ENCODE assay signal across 1 cellular context in the genomic region with DNA sequence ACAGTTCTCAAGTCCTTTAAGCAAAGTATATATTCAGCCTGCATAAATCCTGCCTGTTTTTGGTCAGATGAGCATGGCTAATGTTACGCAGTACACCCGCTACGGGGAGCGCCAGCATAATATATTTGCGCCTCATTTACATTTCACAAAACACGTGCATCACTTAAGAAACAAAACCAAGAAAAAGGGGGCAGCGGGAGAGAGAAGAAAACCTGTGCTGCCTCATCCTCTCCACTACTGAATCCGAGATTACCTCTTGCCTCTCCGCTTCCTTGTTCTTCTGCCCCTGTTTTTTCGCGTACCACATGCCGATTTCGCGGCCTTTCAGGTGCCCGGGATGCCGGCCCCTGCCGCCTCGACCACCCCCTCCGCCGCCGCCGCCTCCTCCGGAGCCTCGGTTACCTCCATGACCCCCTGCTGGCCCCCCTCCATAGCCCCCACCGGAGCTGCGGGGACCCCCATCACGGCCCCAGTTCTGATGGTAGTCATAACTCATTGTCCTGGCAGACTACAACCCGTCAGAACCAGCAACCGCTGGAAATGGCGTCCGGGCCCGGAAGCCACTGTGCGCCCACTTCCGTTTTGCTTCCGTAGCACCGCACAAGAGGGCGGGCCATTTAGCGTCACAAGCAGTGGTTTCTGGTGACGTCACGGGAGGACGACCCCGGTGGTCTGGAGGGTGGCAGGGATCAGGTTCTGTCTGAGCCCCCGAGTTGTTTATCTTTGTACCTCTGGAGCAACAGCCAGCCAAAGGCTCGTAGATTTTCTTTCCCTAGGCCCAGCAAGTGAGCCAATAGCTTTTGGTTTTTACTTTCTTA.
TF ChIP-seq lines count a peak whose summit lies in the region.

A gene with protein sequence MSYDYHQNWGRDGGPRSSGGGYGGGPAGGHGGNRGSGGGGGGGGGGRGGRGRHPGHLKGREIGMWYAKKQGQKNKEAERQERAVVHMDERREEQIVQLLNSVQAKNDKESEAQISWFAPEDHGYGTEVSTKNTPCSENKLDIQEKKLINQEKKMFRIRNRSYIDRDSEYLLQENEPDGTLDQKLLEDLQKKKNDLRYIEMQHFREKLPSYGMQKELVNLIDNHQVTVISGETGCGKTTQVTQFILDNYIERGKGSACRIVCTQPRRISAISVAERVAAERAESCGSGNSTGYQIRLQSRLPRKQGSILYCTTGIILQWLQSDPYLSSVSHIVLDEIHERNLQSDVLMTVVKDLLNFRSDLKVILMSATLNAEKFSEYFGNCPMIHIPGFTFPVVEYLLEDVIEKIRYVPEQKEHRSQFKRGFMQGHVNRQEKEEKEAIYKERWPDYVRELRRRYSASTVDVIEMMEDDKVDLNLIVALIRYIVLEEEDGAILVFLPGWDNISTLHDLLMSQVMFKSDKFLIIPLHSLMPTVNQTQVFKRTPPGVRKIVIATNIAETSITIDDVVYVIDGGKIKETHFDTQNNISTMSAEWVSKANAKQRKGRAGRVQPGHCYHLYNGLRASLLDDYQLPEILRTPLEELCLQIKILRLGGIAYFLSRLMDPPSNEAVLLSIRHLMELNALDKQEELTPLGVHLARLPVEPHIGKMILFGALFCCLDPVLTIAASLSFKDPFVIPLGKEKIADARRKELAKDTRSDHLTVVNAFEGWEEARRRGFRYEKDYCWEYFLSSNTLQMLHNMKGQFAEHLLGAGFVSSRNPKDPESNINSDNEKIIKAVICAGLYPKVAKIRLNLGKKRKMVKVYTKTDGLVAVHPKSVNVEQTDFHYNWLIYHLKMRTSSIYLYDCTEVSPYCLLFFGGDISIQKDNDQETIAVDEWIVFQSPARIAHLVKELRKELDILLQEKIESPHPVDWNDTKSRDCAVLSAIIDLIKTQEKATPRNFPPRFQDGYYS (minus strand): TSS at position 567 of the 818 bp plus-strand sequence. CDS start 71 bp downstream, at position 496.

TF ChIP-seq in HepG2, 621 proteins besides CTCF, POLR2A, EP300 and RAD21 (continued from another document):
- TF ChIP-seq, protein P1, sequence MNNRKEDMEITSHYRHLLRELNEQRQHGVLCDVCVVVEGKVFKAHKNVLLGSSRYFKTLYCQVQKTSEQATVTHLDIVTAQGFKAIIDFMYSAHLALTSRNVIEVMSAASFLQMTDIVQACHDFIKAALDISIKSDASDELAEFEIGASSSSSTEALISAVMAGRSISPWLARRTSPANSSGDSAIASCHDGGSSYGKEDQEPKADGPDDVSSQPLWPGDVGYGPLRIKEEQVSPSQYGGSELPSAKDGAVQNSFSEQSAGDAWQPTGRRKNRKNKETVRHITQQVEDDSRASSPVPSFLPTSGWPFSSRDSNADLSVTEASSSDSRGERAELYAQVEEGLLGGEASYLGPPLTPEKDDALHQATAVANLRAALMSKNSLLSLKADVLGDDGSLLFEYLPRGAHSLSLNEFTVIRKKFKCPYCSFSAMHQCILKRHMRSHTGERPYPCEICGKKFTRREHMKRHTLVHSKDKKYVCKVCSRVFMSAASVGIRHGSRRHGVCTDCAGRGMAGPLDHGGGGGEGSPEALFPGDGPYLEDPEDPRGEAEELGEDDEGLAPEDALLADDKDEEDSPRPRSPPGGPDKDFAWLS (CRISPR knock-in tag; IDR thresholded peaks at IDR 0.05; ENCODE audit: borderline replicate concordance), result no peak
- TF ChIP-seq SNRNP70 (IDR thresholded peaks at IDR 0.05; ENCODE audit: low read depth, low read length) (no peak), NFATC3 (CRISPR knock-in tag; IDR thresholded peaks at IDR 0.05) (no peak), DR1 (CRISPR knock-in tag; IDR thresholded peaks at IDR 0.05) (no peak), ZNF713 (CRISPR knock-in tag; IDR thresholded peaks at IDR 0.05) (no peak), ZBTB20 (CRISPR knock-in tag; IDR thresholded peaks at IDR 0.05; ENCODE audit: borderline replicate concordance, low read depth) (no peak), ZNF496 (CRISPR knock-in tag; IDR thresholded peaks at IDR 0.05; ENCODE audit: insufficient replicate concordance) (no peak), SMAD1 (CRISPR knock-in tag; IDR thresholded peaks at IDR 0.05; ENCODE audit: borderline replicate concordance, low read depth) (no peak), DMAP1 (CRISPR knock-in tag; IDR thresholded peaks at IDR 0.05) (peak; percentile 78), SAP130 (CRISPR knock-in tag; IDR thresholded peaks at IDR 0.05; ENCODE audit: low read depth) (peak; percentile 79)
- TF ChIP-seq, protein P2, sequence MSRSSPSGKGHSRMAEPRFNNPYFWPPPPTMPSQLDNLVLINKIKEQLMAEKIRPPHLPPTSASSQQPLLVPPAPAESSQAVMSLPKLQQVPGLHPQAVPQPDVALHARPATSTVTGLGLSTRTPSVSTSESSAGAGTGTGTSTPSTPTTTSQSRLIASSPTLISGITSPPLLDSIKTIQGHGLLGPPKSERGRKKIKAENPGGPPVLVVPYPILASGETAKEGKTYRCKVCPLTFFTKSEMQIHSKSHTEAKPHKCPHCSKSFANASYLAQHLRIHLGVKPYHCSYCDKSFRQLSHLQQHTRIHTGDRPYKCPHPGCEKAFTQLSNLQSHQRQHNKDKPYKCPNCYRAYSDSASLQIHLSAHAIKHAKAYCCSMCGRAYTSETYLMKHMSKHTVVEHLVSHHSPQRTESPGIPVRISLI (CRISPR knock-in tag; IDR thresholded peaks at IDR 0.05; ENCODE audit: borderline replicate concordance), result 0 out of 2 replicates have a peak, but pooled peaks have one; percentile 23
- TF ChIP-seq, protein P3, sequence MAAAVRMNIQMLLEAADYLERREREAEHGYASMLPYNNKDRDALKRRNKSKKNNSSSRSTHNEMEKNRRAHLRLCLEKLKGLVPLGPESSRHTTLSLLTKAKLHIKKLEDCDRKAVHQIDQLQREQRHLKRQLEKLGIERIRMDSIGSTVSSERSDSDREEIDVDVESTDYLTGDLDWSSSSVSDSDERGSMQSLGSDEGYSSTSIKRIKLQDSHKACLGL (CRISPR knock-in tag; IDR thresholded peaks at IDR 0.05), result 0 out of 2 replicates have a peak, but pooled peaks have one; percentile 29
